Comparison of ENCODE assay signal across 1 cellular context in the genomic region with DNA sequence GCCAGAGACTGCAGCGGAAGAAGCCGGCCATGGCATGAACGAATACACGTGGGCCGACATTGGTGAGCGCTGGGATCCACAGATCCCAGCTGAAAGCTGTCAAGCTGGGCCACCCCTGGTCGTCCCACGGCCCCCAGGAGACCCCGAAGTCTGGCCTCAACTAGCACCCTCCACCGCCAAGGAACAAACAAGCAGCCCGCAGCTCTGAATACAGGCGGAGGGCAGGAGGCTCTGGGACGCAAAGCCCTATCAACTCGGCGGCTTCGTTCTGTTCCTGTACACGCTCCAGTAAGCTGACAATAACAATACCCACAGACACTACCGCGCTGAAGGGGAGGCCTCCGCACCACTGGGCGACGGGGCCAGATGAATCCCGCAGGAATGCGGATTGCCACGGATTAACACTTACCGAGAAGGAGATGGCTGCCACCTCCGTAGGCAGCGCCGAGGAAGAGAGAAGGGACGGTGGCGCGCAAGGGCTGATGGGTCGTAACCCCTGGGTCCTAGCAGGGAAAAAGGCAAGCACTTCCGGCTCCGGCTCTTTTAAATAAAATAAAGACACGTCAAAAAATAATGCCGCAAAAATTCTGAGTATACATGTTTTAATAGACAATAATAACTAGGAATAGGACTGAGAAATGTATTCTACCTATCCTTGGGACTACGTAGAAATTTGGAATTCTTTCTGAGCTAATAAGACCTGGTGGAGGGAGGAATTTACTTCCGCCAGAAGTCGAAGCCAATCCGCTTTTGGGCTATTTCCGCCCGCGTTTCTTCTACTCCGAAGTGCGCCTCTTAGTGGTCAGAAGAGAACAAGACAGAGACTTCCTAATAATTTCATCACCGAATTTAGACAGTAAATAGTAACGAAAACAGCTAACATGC.
TF ChIP-seq lines count a peak whose summit lies in the region.

A gene (minus strand): TSS at position 481 of the 885 bp plus-strand sequence. CDS start 1,328 bp downstream, outside the sequence.

TF ChIP-seq in GM12878, 131 proteins besides CTCF, POLR2A, EP300 and RAD21 (continued from another document and continues in another):
- TF ChIP-seq, protein P1, sequence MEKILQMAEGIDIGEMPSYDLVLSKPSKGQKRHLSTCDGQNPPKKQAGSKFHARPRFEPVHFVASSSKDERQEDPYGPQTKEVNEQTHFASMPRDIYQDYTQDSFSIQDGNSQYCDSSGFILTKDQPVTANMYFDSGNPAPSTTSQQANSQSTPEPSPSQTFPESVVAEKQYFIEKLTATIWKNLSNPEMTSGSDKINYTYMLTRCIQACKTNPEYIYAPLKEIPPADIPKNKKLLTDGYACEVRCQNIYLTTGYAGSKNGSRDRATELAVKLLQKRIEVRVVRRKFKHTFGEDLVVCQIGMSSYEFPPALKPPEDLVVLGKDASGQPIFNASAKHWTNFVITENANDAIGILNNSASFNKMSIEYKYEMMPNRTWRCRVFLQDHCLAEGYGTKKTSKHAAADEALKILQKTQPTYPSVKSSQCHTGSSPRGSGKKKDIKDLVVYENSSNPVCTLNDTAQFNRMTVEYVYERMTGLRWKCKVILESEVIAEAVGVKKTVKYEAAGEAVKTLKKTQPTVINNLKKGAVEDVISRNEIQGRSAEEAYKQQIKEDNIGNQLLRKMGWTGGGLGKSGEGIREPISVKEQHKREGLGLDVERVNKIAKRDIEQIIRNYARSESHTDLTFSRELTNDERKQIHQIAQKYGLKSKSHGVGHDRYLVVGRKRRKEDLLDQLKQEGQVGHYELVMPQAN (conservative IDR thresholded peaks at IDR 0.05) = peak; percentile 94; the same call in 1 of the 2 replicates
- TF ChIP-seq PML (IDR thresholded peaks at IDR 0.05; ENCODE audit: low read length) (peak; percentile 98), NR2C1 (IDR thresholded peaks at IDR 0.05) (peak; percentile 99), MEF2A (IDR thresholded peaks at IDR 0.05; ENCODE audit: insufficient read depth, low read depth, low read length) (0 out of 2 replicates have a peak, but pooled peaks have one; percentile 42), SREBF1 (IDR thresholded peaks at IDR 0.05; ENCODE audit: low read length) (no peak), TCF12 (IDR thresholded peaks at IDR 0.05; ENCODE audit: low read depth, low read length) (peak; percentile 69; the same call in 1 of the 2 replicates), NRF1 (conservative IDR thresholded peaks at IDR 0.05; ENCODE audit: low read depth, low read length) (0 out of 2 replicates have a peak, but pooled peaks have one; percentile 13), ZNF622 (IDR thresholded peaks at IDR 0.05) (no peak), GATAD2B (conservative IDR thresholded peaks at IDR 0.05; ENCODE audit: low read depth) (0 out of 2 replicates have a peak, but pooled peaks have one; percentile 26), JUNB (IDR thresholded peaks at IDR 0.05) (peak; percentile 3; the same call in 1 of the 2 replicates), CREB1 (IDR thresholded peaks at IDR 0.05; ENCODE audit: low read depth) (peak; percentile 64), RBBP5 (conservative IDR thresholded peaks at IDR 0.05) (peak; percentile 99), YY1 (IDR thresholded peaks at IDR 0.05; ENCODE audit: low read depth, low read length) (peak; percentile 95), IKZF2 (IDR thresholded peaks at IDR 0.05) (peak; percentile 22 to 47; a peak in 1 of 4 replicates), NBN (IDR thresholded peaks at IDR 0.05) (peak; percentile 80), GABPA (IDR thresholded peaks at IDR 0.05; ENCODE audit: low read depth) (peak; percentile 97), MTA3 (IDR thresholded peaks at IDR 0.05; ENCODE audit: borderline replicate concordance, low read length) (no peak), POLR2AphosphoS2 (IDR thresholded peaks at IDR 0.05; ENCODE audit: low read depth, low read length) (peak; percentile 97), HDAC2 (IDR thresholded peaks at IDR 0.05) (no peak), ASH2L (IDR thresholded peaks at IDR 0.05; ENCODE audit: borderline replicate concordance, low read depth) (peak; percentile 94; the same call in 1 of the 2 replicates), TCF7 (IDR thresholded peaks at IDR 0.05; ENCODE audit: borderline replicate concordance) (peak; percentile 27; the same call in 1 of the 2 replicates), KDM1A (IDR thresholded peaks at IDR 0.05; ENCODE audit: borderline replicate concordance) (no peak), FOXM1 (IDR thresholded peaks at IDR 0.05; ENCODE audit: low read depth, low read length) (peak; percentile 49; the same call in 1 of the 2 replicates), IKZF1 (conservative IDR thresholded peaks at IDR 0.05) (peak; percentile 95), DPF2 (IDR thresholded peaks at IDR 0.05) (peak; percentile 65; the same call in 1 of the 2 replicates), ZNF24 (IDR thresholded peaks at IDR 0.05) (0 out of 2 replicates have a peak, but pooled peaks have one; percentile 39)
- TF ChIP-seq, protein P2, sequence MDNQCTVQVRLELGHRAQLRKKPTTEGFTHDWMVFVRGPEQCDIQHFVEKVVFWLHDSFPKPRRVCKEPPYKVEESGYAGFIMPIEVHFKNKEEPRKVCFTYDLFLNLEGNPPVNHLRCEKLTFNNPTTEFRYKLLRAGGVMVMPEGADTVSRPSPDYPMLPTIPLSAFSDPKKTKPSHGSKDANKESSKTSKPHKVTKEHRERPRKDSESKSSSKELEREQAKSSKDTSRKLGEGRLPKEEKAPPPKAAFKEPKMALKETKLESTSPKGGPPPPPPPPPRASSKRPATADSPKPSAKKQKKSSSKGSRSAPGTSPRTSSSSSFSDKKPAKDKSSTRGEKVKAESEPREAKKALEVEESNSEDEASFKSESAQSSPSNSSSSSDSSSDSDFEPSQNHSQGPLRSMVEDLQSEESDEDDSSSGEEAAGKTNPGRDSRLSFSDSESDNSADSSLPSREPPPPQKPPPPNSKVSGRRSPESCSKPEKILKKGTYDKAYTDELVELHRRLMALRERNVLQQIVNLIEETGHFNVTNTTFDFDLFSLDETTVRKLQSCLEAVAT (IDR thresholded peaks at IDR 0.05) = peak; percentile 80
- TF ChIP-seq, protein P3, sequence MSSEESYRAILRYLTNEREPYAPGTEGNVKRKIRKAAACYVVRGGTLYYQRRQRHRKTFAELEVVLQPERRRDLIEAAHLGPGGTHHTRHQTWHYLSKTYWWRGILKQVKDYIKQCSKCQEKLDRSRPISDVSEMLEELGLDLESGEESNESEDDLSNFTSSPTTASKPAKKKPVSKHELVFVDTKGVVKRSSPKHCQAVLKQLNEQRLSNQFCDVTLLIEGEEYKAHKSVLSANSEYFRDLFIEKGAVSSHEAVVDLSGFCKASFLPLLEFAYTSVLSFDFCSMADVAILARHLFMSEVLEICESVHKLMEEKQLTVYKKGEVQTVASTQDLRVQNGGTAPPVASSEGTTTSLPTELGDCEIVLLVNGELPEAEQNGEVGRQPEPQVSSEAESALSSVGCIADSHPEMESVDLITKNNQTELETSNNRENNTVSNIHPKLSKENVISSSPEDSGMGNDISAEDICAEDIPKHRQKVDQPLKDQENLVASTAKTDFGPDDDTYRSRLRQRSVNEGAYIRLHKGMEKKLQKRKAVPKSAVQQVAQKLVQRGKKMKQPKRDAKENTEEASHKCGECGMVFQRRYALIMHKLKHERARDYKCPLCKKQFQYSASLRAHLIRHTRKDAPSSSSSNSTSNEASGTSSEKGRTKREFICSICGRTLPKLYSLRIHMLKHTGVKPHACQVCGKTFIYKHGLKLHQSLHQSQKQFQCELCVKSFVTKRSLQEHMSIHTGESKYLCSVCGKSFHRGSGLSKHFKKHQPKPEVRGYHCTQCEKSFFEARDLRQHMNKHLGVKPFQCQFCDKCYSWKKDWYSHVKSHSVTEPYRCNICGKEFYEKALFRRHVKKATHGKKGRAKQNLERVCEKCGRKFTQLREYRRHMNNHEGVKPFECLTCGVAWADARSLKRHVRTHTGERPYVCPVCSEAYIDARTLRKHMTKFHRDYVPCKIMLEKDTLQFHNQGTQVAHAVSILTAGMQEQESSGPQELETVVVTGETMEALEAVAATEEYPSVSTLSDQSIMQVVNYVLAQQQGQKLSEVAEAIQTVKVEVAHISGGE (CRISPR knock-in tag; IDR thresholded peaks at IDR 0.05) = no peak
- TF ChIP-seq, protein P4, sequence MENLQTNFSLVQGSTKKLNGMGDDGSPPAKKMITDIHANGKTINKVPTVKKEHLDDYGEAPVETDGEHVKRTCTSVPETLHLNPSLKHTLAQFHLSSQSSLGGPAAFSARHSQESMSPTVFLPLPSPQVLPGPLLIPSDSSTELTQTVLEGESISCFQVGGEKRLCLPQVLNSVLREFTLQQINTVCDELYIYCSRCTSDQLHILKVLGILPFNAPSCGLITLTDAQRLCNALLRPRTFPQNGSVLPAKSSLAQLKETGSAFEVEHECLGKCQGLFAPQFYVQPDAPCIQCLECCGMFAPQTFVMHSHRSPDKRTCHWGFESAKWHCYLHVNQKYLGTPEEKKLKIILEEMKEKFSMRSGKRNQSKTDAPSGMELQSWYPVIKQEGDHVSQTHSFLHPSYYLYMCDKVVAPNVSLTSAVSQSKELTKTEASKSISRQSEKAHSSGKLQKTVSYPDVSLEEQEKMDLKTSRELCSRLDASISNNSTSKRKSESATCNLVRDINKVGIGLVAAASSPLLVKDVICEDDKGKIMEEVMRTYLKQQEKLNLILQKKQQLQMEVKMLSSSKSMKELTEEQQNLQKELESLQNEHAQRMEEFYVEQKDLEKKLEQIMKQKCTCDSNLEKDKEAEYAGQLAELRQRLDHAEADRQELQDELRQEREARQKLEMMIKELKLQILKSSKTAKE (IDR thresholded peaks at IDR 0.05; ENCODE audit: low read depth, poor library complexity, severe bottlenecking) = peak; percentile 37
- TF ChIP-seq, protein P5, sequence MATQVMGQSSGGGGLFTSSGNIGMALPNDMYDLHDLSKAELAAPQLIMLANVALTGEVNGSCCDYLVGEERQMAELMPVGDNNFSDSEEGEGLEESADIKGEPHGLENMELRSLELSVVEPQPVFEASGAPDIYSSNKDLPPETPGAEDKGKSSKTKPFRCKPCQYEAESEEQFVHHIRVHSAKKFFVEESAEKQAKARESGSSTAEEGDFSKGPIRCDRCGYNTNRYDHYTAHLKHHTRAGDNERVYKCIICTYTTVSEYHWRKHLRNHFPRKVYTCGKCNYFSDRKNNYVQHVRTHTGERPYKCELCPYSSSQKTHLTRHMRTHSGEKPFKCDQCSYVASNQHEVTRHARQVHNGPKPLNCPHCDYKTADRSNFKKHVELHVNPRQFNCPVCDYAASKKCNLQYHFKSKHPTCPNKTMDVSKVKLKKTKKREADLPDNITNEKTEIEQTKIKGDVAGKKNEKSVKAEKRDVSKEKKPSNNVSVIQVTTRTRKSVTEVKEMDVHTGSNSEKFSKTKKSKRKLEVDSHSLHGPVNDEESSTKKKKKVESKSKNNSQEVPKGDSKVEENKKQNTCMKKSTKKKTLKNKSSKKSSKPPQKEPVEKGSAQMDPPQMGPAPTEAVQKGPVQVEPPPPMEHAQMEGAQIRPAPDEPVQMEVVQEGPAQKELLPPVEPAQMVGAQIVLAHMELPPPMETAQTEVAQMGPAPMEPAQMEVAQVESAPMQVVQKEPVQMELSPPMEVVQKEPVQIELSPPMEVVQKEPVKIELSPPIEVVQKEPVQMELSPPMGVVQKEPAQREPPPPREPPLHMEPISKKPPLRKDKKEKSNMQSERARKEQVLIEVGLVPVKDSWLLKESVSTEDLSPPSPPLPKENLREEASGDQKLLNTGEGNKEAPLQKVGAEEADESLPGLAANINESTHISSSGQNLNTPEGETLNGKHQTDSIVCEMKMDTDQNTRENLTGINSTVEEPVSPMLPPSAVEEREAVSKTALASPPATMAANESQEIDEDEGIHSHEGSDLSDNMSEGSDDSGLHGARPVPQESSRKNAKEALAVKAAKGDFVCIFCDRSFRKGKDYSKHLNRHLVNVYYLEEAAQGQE (IDR thresholded peaks at IDR 0.05; ENCODE audit: low read depth, low read length) = 0 out of 2 replicates have a peak, but pooled peaks have one; percentile 50
- TF ChIP-seq, protein P6, sequence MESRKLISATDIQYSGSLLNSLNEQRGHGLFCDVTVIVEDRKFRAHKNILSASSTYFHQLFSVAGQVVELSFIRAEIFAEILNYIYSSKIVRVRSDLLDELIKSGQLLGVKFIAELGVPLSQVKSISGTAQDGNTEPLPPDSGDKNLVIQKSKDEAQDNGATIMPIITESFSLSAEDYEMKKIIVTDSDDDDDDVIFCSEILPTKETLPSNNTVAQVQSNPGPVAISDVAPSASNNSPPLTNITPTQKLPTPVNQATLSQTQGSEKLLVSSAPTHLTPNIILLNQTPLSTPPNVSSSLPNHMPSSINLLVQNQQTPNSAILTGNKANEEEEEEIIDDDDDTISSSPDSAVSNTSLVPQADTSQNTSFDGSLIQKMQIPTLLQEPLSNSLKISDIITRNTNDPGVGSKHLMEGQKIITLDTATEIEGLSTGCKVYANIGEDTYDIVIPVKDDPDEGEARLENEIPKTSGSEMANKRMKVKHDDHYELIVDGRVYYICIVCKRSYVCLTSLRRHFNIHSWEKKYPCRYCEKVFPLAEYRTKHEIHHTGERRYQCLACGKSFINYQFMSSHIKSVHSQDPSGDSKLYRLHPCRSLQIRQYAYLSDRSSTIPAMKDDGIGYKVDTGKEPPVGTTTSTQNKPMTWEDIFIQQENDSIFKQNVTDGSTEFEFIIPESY (IDR thresholded peaks at IDR 0.05) = no peak
- TF ChIP-seq, protein P7, sequence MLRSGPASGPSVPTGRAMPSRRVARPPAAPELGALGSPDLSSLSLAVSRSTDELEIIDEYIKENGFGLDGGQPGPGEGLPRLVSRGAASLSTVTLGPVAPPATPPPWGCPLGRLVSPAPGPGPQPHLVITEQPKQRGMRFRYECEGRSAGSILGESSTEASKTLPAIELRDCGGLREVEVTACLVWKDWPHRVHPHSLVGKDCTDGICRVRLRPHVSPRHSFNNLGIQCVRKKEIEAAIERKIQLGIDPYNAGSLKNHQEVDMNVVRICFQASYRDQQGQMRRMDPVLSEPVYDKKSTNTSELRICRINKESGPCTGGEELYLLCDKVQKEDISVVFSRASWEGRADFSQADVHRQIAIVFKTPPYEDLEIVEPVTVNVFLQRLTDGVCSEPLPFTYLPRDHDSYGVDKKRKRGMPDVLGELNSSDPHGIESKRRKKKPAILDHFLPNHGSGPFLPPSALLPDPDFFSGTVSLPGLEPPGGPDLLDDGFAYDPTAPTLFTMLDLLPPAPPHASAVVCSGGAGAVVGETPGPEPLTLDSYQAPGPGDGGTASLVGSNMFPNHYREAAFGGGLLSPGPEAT (IDR thresholded peaks at IDR 0.05; ENCODE audit: low read depth) = peak; percentile 98
- TF ChIP-seq, protein P8, sequence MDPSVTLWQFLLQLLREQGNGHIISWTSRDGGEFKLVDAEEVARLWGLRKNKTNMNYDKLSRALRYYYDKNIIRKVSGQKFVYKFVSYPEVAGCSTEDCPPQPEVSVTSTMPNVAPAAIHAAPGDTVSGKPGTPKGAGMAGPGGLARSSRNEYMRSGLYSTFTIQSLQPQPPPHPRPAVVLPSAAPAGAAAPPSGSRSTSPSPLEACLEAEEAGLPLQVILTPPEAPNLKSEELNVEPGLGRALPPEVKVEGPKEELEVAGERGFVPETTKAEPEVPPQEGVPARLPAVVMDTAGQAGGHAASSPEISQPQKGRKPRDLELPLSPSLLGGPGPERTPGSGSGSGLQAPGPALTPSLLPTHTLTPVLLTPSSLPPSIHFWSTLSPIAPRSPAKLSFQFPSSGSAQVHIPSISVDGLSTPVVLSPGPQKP (IDR thresholded peaks at IDR 0.05; ENCODE audit: low read depth, low read length) = peak; percentile 99
